1 cellular context compared by ENCODE assay signal in genomic region chrX:152958524-152959465, GRCh38.
TF ChIP-seq lines count a peak whose summit lies in the region.

No MANE protein-coding gene starts in this region.

TF ChIP-seq in HepG2, 621 proteins besides CTCF, POLR2A, EP300 and RAD21 (continued from another document and continues in another):
- TF ChIP-seq TEAD3 (CRISPR knock-in tag; optimal IDR thresholded peaks at IDR 0.05; ENCODE audit: borderline replicate concordance) (no peak), SMAD3 (CRISPR knock-in tag; IDR thresholded peaks at IDR 0.05) (no peak), NR2F2 (IDR thresholded peaks at IDR 0.05; ENCODE audit: borderline replicate concordance, low read depth) (no peak), NFYC (CRISPR knock-in tag; IDR thresholded peaks at IDR 0.05) (no peak), CREBL2 (CRISPR knock-in tag; IDR thresholded peaks at IDR 0.05; ENCODE audit: borderline replicate concordance) (no peak), MED13 (CRISPR knock-in tag; IDR thresholded peaks at IDR 0.05) (no peak), ZNF446 (CRISPR knock-in tag; IDR thresholded peaks at IDR 0.05) (no peak), PPARG (CRISPR knock-in tag; conservative IDR thresholded peaks at IDR 0.05) (no peak), ZNF33B (CRISPR knock-in tag; IDR thresholded peaks at IDR 0.05) (no peak), MYPOP (CRISPR knock-in tag; IDR thresholded peaks at IDR 0.05) (no peak), TRAFD1 (CRISPR knock-in tag; IDR thresholded peaks at IDR 0.05; ENCODE audit: borderline replicate concordance) (no peak), ZNF224 (CRISPR knock-in tag; IDR thresholded peaks at IDR 0.05) (no peak), ZNF362 (CRISPR knock-in tag; IDR thresholded peaks at IDR 0.05; ENCODE audit: borderline replicate concordance) (no peak), FOSL2 (CRISPR knock-in tag; IDR thresholded peaks at IDR 0.05) (0 out of 2 replicates have a peak, but pooled peaks have one; percentile 7), CSRNP2 (CRISPR knock-in tag; conservative IDR thresholded peaks at IDR 0.05; ENCODE audit: low read depth) (no peak), TGIF2 (CRISPR knock-in tag; IDR thresholded peaks at IDR 0.05) (no peak), ATF7 (IDR thresholded peaks at IDR 0.05) (no peak), ATF7 (CRISPR knock-in tag; IDR thresholded peaks at IDR 0.05) (no peak), NCOA5 (CRISPR knock-in tag; IDR thresholded peaks at IDR 0.05) (no peak), NR2C2 (CRISPR knock-in tag; IDR thresholded peaks at IDR 0.05; ENCODE audit: borderline replicate concordance) (no peak), SNAI1 (CRISPR knock-in tag; IDR thresholded peaks at IDR 0.05; ENCODE audit: borderline replicate concordance) (no peak), ZHX2 (IDR thresholded peaks at IDR 0.05; ENCODE audit: low read depth) (0 out of 2 replicates have a peak, but pooled peaks have one; percentile 40), ZHX2 (CRISPR knock-in tag; IDR thresholded peaks at IDR 0.05; ENCODE audit: borderline replicate concordance) (no peak), ZNF382 (CRISPR knock-in tag; IDR thresholded peaks at IDR 0.05; ENCODE audit: borderline replicate concordance) (no peak), AKNA (CRISPR knock-in tag; IDR thresholded peaks at IDR 0.05; ENCODE audit: borderline replicate concordance) (no peak), ZNF652 (CRISPR knock-in tag; IDR thresholded peaks at IDR 0.05; ENCODE audit: borderline replicate concordance, low read depth) (no peak), IRF9 (CRISPR knock-in tag; IDR thresholded peaks at IDR 0.05; ENCODE audit: borderline replicate concordance) (no peak), CREB3 (CRISPR knock-in tag; IDR thresholded peaks at IDR 0.05) (no peak), PHF8 (CRISPR knock-in tag; IDR thresholded peaks at IDR 0.05) (no peak), KAT8 (CRISPR knock-in tag; IDR thresholded peaks at IDR 0.05) (peak; percentile 97), ZNF225 (CRISPR knock-in tag; IDR thresholded peaks at IDR 0.05) (no peak), ATF7-NPFF (CRISPR knock-in tag; IDR thresholded peaks at IDR 0.05; ENCODE audit: low read depth) (no peak), ZNF691 (CRISPR knock-in tag; IDR thresholded peaks at IDR 0.05; ENCODE audit: borderline replicate concordance, low read depth) (peak; percentile 96), HIVEP1 (CRISPR knock-in tag; IDR thresholded peaks at IDR 0.05) (no peak), MAFK (conservative IDR thresholded peaks at IDR 0.05 in 1 of 2, IDR thresholded peaks at IDR 0.05 in 1 of 2; ENCODE audit: low read length in 2 of 2) (no peak), PAX8 (CRISPR knock-in tag; IDR thresholded peaks at IDR 0.05; ENCODE audit: borderline replicate concordance) (no peak), ZNF180 (CRISPR knock-in tag; IDR thresholded peaks at IDR 0.05; ENCODE audit: borderline replicate concordance, low read depth) (no peak), MXI1 (IDR thresholded peaks at IDR 0.05; ENCODE audit: borderline replicate concordance, low read depth, low read length) (no peak), ZNF10 (CRISPR knock-in tag; IDR thresholded peaks at IDR 0.05; ENCODE audit: borderline replicate concordance, low read depth) (no peak), GATAD2A (CRISPR knock-in tag; IDR thresholded peaks at IDR 0.05) (0 out of 2 replicates have a peak, but pooled peaks have one; percentile 21), ZNF788 (CRISPR knock-in tag; IDR thresholded peaks at IDR 0.05; ENCODE audit: borderline replicate concordance) (no peak), DR1 (CRISPR knock-in tag; IDR thresholded peaks at IDR 0.05) (no peak), HNRNPH1 (optimal IDR thresholded peaks at IDR 0.05; ENCODE audit: low read depth, low read length) (no peak), SIN3B (IDR thresholded peaks at IDR 0.05; ENCODE audit: low read length) (peak; percentile 76), RBM39 (IDR thresholded peaks at IDR 0.05; ENCODE audit: low read depth, low read length, poor library complexity, severe bottlenecking) (no peak)
